In the genomic region with DNA sequence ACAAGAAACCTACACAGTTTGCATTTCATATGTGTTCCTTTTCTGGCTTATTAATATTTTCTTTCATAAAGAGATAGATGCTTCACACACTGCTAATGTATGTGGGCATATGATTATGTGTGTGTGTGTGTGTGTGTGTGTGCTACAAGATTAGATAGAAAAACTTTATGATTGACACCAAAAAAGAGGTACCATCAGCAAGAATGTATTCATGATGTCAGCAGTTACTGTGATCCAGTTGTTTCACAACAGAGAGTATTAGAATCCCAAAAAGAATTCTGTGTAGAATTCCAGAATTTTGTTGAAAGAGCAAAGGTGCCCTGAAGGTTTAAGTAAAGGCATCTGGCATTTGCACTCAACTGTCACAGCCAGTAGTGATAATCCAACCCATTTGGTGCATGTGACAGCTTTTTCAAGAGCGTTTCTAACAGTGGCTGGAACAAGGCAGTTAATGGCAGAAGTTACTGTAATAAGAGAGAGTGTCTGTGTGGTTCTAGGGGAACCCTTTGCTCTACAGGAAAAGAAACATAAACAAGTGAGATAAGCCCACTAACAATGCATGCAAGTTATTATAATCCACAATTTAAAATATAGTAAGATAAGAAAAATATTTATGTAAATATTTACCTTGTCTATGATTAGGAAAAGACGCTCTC, we compare ENCODE assay signal across 27 cellular contexts. TPM values are rescaled to one million over a fixed set of nuclear protein-coding genes. Genes with fewer than 3 reads are reported as not detected.
"Had no signal": no experiment of that assay in that cellular context is flagged by ENCODE, and none has a peak within 500 bp of the region (broad histone marks: within the 10 kb centered on the region; RNA-seq: fewer than 3 reads in every experiment).

No MANE protein-coding gene starts in this region.

- H2AFZ ChIP-seq: hepatocyte had no signal

- ATAC-seq: foreskin keratinocyte; gastroesophageal sphincter; heart left ventricle; left lobe of liver; naive thymus-derived CD4-positive, alpha-beta T cell; psoas muscle; right cardiac atrium; stimulated activated naive B cell treated with anti-CD40 and anti-IgM and Interleukin-4, amounts not matched to agents 10 μg/mL and 1 μg/mL and 100 μg/mL, for 72 hours had no signal

- FAIRE-seq: endothelial cell of umbilical vein, urothelium cell line had no signal

- H3K27me3 ChIP-seq: esophagus muscularis mucosa, foreskin keratinocyte, gastroesophageal sphincter, hepatocyte, ovary, tibial nerve, upper lobe of left lung had no signal

- H3K4me1 ChIP-seq: foreskin keratinocyte, gastroesophageal sphincter, heart left ventricle, psoas muscle, spleen, tibial nerve, upper lobe of left lung had no signal

- H3K4me2 ChIP-seq: hepatocyte had no signal

- H3K9me3 ChIP-seq: esophagus muscularis mucosa, gastroesophageal sphincter, heart left ventricle, ovary, psoas muscle, spleen, thoracic aorta, tibial nerve, upper lobe of left lung had no signal

- DNase-seq: dermis blood vessel endothelial cell; effector memory CD4-positive, alpha-beta T cell; foreskin keratinocyte; heart left ventricle; kidney; mesenchymal stem cell; midbrain; naive thymus-derived CD4-positive, alpha-beta T cell; nucleus accumbens; ovary; posterior cingulate gyrus; psoas muscle; right cardiac atrium; spleen; stimulated activated naive B cell treated with anti-CD40 and anti-IgM and Interleukin-4, amounts not matched to agents 10 μg/mL and 1 μg/mL and 100 μg/mL, for 72 hours; upper lobe of left lung had no signal

- H3K36me3 ChIP-seq: esophagus muscularis mucosa, gastroesophageal sphincter, heart left ventricle, ovary, spleen, thoracic aorta, tibial nerve, upper lobe of left lung had no signal

- H3K79me2 ChIP-seq: hepatocyte had no signal

- H3K27ac ChIP-seq: coronary artery, esophagus muscularis mucosa, foreskin keratinocyte, gastroesophageal sphincter, heart left ventricle, hepatocyte, ovary, psoas muscle, skin epidermis, spleen, thoracic aorta, upper lobe of left lung had no signal

- H3K4me3 ChIP-seq: coronary artery, esophagus muscularis mucosa, gastroesophageal sphincter, heart left ventricle, hepatocyte, lung, ovary, psoas muscle, skin epidermis, spleen, thoracic aorta, tibial nerve, upper lobe of left lung had no signal

RNA-seq across cellular contexts. Expression of gene RELN, which starts 16.6 kb away (rescaled TPM):
- total RNA-seq: foreskin keratinocyte; naive thymus-derived CD4-positive, alpha-beta T cell had no signal
- polyA plus RNA-seq: foreskin keratinocyte; naive thymus-derived CD4-positive, alpha-beta T cell had no signal
